10 cellular contexts compared by ENCODE assay signal in the genomic region with DNA sequence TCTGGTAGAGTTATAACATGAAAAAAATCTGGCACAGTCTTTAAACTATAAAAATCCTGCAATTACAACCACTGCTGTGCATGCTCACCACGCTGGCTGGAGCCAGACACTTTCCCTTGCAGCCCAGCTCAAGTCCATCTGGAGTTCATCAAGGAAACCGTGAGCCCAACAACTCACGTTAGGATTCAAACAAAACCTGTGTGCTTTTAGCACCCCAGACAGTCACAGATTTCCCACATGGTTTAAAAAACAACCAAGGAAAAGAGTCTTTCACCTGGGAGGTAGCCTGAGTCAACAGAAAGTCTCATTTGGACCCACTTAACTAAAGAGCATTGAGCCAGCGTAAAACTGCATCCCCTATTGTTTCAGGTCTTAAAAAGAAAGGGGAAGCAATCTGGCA. TPM values are rescaled to one million over a fixed set of nuclear protein-coding genes. Genes with fewer than 3 reads are reported as not detected.
A peak's percentile ranks its signal among the peaks of the same experiment; 100 is the strongest.
DNase-seq lines count a peak whose midpoint lies in the region; ATAC-seq and TF ChIP-seq lines count a peak whose summit lies in the region.
"Had no signal": no experiment of that assay in that cellular context is flagged by ENCODE, and none has a peak within 500 bp of the region (broad histone marks: within the 10 kb centered on the region; RNA-seq: fewer than 3 reads in every experiment).

No MANE protein-coding gene starts in this region.

- no peak overlapping the region for H3K14ac ChIP-seq in H9 (ENCODE audit: insufficient read depth, low read length)

- H3K79me1 ChIP-seq in H9 (ENCODE audit: insufficient read depth, low read depth, low read length, poor library complexity, severe bottlenecking): no peaks in the 10 kb centered on the region

- H3K4me1 Mint-ChIP-seq in H9: peaks cover 50 to 56% of the 10 kb centered on the region in 2 experiments

- DNase-seq in H9 (no peak), left ventricle myocardium superior (peak; percentile 52), GF-D8 (lab: John Stamatoyannopoulos, UW) (no peak), NCI-H526 treated with DMSO at 0.1 percent for 48 hours (lab: John Stamatoyannopoulos, UW) (no peak)
- DNase-seq: left cardiac atrium, T-helper 2 cell had no signal

- H2BK5ac ChIP-seq in H9 (ENCODE audit: insufficient read length, low read length): no peak overlapping the region

- H3K27me3 ChIP-seq in H9 (ENCODE audit: insufficient read depth, low read length) (peaks cover 2% of the 10 kb centered on the region; the same call in 1 of the 2 replicates), skeletal muscle tissue (ENCODE audit: control insufficient read depth in 3 of 3, insufficient read depth in 3 of 3, low read length in 3 of 3) (no peaks in the 10 kb centered on the region)

- H3K27me3 Mint-ChIP-seq in H9 (ENCODE audit: low read depth): peaks cover 9% of the 10 kb centered on the region

- no peaks in the 10 kb centered on the region for H3K9me3 ChIP-seq in H9 (ENCODE audit: control insufficient read depth, low read depth, low read length)
- no peaks in the 10 kb centered on the region for H3K9me3 ChIP-seq in skeletal muscle tissue (ENCODE audit: control insufficient read depth in 3 of 3, low read length in 3 of 3)

- no CpG with 5 or more reads among the region's 4 CpGs for WGBS in H9 (ENCODE audit: extremely low coverage, insufficient read length, low lambda C conversion rate)

- peak overlapping the region; percentile 40 to 45 (median 41) for H3K4me3 ChIP-seq in skeletal muscle tissue (ENCODE audit: low read length in 3 of 3)

- ATAC-seq in left ventricle myocardium superior (peak; percentile 20), HG03521 (IDR thresholded peaks at IDR 0.05; ENCODE audit: unreplicated experiment) (no peak), GM18498 (IDR thresholded peaks at IDR 0.05; ENCODE audit: unreplicated experiment) (no peak)

- no peak overlapping the region for H3K4ac ChIP-seq in H9 (ENCODE audit: low read depth, low read length)

- H3K36me3 ChIP-seq in skeletal muscle tissue (ENCODE audit: control insufficient read depth in 3 of 3, insufficient read depth in 3 of 3, low read length in 3 of 3): peaks cover 2 to 13% (median 9%) of the 10 kb centered on the region in 3 donors

- H3K27ac Mint-ChIP-seq in H9: peak overlapping the region; percentile 87 to 93 (median 90); a peak in 6 of 7 replicates

- H3K18ac ChIP-seq in H9 (ENCODE audit: insufficient read length, low read depth, low read length): no peak overlapping the region

- no peak overlapping the region for H2BK120ac ChIP-seq in H9 (ENCODE audit: low read depth, low read length, poor library complexity, severe bottlenecking)

- H3K4me1 ChIP-seq in H9 (ENCODE audit: insufficient read depth, low read length) (peaks cover 2% of the 10 kb centered on the region; the same call in 1 of the 2 replicates), skeletal muscle tissue (ENCODE audit: control insufficient read depth in 3 of 3, insufficient read depth in 3 of 3, low read length in 3 of 3) (peaks cover 2 to 15% (median 12%) of the 10 kb centered on the region in 3 donors)

- H2AFZ ChIP-seq in H9 (ENCODE audit: low read length): peak overlapping the region; percentile 48

- H3K9me3 Mint-ChIP-seq in H9: no peaks in the 10 kb centered on the region

- no peak overlapping the region for H3T11ph ChIP-seq in H9 (ENCODE audit: low read length)

- H3K4me3 Mint-ChIP-seq in H9: peak overlapping the region in 1 of 2 experiments; percentile 48; a peak in 1 of 5 replicates

- TF ChIP-seq CTCF in H9 (conservative IDR thresholded peaks at IDR 0.05) (no peak), VCaP (conservative IDR thresholded peaks at IDR 0.05) (no peak)

- H3K27ac ChIP-seq in H9 (ENCODE audit: insufficient read length, low read depth, low read length) (no peak overlapping the region), VCaP (peak overlapping the region; percentile 82), skeletal muscle tissue (ENCODE audit: low read depth, low read length) (peak overlapping the region; percentile 84)

- intact Hi-C loops in left ventricle myocardium superior (cut with micrococcal nuclease): no loop called here

- peaks cover 13% of the 10 kb centered on the region for H3K23me2 ChIP-seq in H9 (ENCODE audit: insufficient read length, low read depth, low read length, poor library complexity, severe bottlenecking)

- H3K79me2 ChIP-seq in H9 (ENCODE audit: insufficient read depth, low read length): no peaks in the 10 kb centered on the region

- no peak overlapping the region for H4K8ac ChIP-seq in H9 (replicated peaks; ENCODE audit: insufficient read length, low read depth, low read length)

- H3K9ac ChIP-seq in H9 (ENCODE audit: extremely low read depth, insufficient read length, low read length) (no peak overlapping the region), skeletal muscle tissue (ENCODE audit: low read depth in 1 of 3, low read length in 3 of 3) (peak overlapping the region; percentile 14 to 43 (median 42))

- no peak overlapping the region for H2AK5ac ChIP-seq in H9 (ENCODE audit: insufficient read length, low read length)

- H4K20me1 ChIP-seq in H9 (ENCODE audit: control insufficient read depth, insufficient read depth, insufficient read length): no peaks in the 10 kb centered on the region

- no peak overlapping the region for H4K5ac ChIP-seq in H9 (ENCODE audit: insufficient read length, low read depth, low read length)

- no peak overlapping the region for H4K91ac ChIP-seq in H9 (ENCODE audit: insufficient read length, low read depth, low read length)

- no peak overlapping the region for H2BK20ac ChIP-seq in H9 (ENCODE audit: low read depth, low read length, poor library complexity, severe bottlenecking)

- H3K56ac ChIP-seq in H9 (ENCODE audit: insufficient read length, low read depth, low read length): no peak overlapping the region

- peaks cover 16 to 22% (median 19%) of the 10 kb centered on the region in 3 experiments for H3K36me3 Mint-ChIP-seq in H9 (ENCODE audit: insufficient read depth in 1 of 3, low read depth in 3 of 3)

- no peak overlapping the region for H3K4me2 ChIP-seq in H9 (ENCODE audit: insufficient read depth, insufficient read length, low read length)

- H2BK15ac ChIP-seq in H9 (ENCODE audit: low read depth, low read length): no peak overlapping the region

- H2BK12ac ChIP-seq in H9 (ENCODE audit: insufficient read length, low read depth, low read length): no peak overlapping the region

- no peak overlapping the region for H3K23ac ChIP-seq in H9 (ENCODE audit: insufficient read length, low read depth, low read length)

RNA-seq across cellular contexts. Expression of gene LRIG3, which starts 4.7 kb away (rescaled TPM):
- total RNA-seq in H9 (2021): 10.9 and 11.6 TPM in 2 replicates
- total RNA-seq in left ventricle myocardium superior: 4.3 TPM
- 80.9 TPM for total RNA-seq in skeletal muscle tissue
